ENCODE assay signal across 8 cellular contexts in genomic region chr19:38666662-38667448, GRCh38. TPM values are rescaled to one million over a fixed set of nuclear protein-coding genes. Genes with fewer than 3 reads are reported as not detected.
A peak's percentile ranks its signal among the peaks of the same experiment; 100 is the strongest.
DNase-seq lines count a peak whose midpoint lies in the region; ATAC-seq and TF ChIP-seq lines count a peak whose summit lies in the region.

No MANE protein-coding gene starts in this region.

- peaks cover 17% of the 10 kb centered on the region for H3K36me3 Mint-ChIP-seq in endodermal cell (ENCODE audit: low read depth)

- H3K4me3 Mint-ChIP-seq in endodermal cell, result peak overlapping the region; percentile 2

- H3K4me1 ChIP-seq in endodermal cell (ENCODE audit: control insufficient read depth, insufficient read depth, low read length), result peaks cover 62% of the 10 kb centered on the region
- H3K4me1 ChIP-seq in mucosa of stomach (ENCODE audit: control insufficient read depth, insufficient read depth, low read length), result peaks cover 99% of the 10 kb centered on the region

- peaks cover 86% of the 10 kb centered on the region for H3K4me1 Mint-ChIP-seq in endodermal cell

- no peaks in the 10 kb centered on the region for H3K9me3 Mint-ChIP-seq in endodermal cell

- H3K9me3 ChIP-seq in endodermal cell (ENCODE audit: control insufficient read depth, low read length) (no peaks in the 10 kb centered on the region), mucosa of stomach (ENCODE audit: control insufficient read depth, low read length) (no peaks in the 10 kb centered on the region)

- DNase-seq in T1000 (lab: John Stamatoyannopoulos, UW) (peak; percentile 37), endodermal cell (no peak), NOMO-1 treated with DMSO at 0.1 percent for 48 hours (lab: John Stamatoyannopoulos, UW; ENCODE audit: unreplicated experiment) (no peak)

- ATAC-seq in GM21447 (IDR thresholded peaks at IDR 0.05; ENCODE audit: unreplicated experiment) (peak; percentile 59), HG02870 (IDR thresholded peaks at IDR 0.05; ENCODE audit: unreplicated experiment) (no peak), HG02623 (IDR thresholded peaks at IDR 0.05; ENCODE audit: unreplicated experiment) (no peak)

- H3K4me3 ChIP-seq in endodermal cell (ENCODE audit: low read length), result peak overlapping the region; percentile 51
- H3K4me3 ChIP-seq in mucosa of stomach (ENCODE audit: low read length), result no peak overlapping the region

- peak overlapping the region; percentile 33 for H3K27ac ChIP-seq in 22Rv1
- H3K27ac ChIP-seq in endodermal cell (ENCODE audit: low read depth, low read length), result peak overlapping the region; percentile 86

- H3K27me3 ChIP-seq in endodermal cell (ENCODE audit: control insufficient read depth, insufficient read depth, low read length, poor library complexity, severe bottlenecking) (no peaks in the 10 kb centered on the region), mucosa of stomach (ENCODE audit: control insufficient read depth, insufficient read depth, low read length) (no peaks in the 10 kb centered on the region)

- no peaks in the 10 kb centered on the region for H3K27me3 Mint-ChIP-seq in endodermal cell (ENCODE audit: insufficient read depth)

- WGBS in endodermal cell (ENCODE audit: insufficient coverage in 1 of 2, insufficient read length in 1 of 2), 2 experiments, result 39 to 43% methylated on average over 7 to 9 of the region's 9 CpGs

- H3K36me3 ChIP-seq in endodermal cell (ENCODE audit: control insufficient read depth, insufficient read depth, low read length), result peaks cover 16% of the 10 kb centered on the region
- peaks cover 3% of the 10 kb centered on the region for H3K36me3 ChIP-seq in mucosa of stomach (ENCODE audit: control insufficient read depth, insufficient read depth, low read length)

- TF ChIP-seq CTCF in 22Rv1 (IDR thresholded peaks at IDR 0.05) (no peak), endodermal cell (conservative IDR thresholded peaks at IDR 0.05) (no peak)

- H3K9ac ChIP-seq in endodermal cell (ENCODE audit: extremely low read depth, low read length, poor library complexity, severe bottlenecking), result peak overlapping the region; percentile 65
- peak overlapping the region; percentile 42 for H3K9ac ChIP-seq in mucosa of stomach (ENCODE audit: low read length)

- peak overlapping the region; percentile 85 for H3K27ac Mint-ChIP-seq in endodermal cell

RNA-seq across cellular contexts. Expression of gene ACTN4, which starts 19.4 kb away (rescaled TPM):
- total RNA-seq in endodermal cell, result 100 to 1,000 TPM; 378 to 437 TPM
- 322 TPM for polyA plus RNA-seq in endodermal cell (2013, experiment 1 of 2)
- 298 TPM for polyA plus RNA-seq in endodermal cell (2013, experiment 2 of 2)

RNA-seq across cellular contexts. Expression of gene EIF3K, which starts 47.9 kb away (rescaled TPM):
- 100 to 1,000 TPM; 303 to 334 TPM for total RNA-seq in endodermal cell
- 248 TPM for polyA plus RNA-seq in endodermal cell (2013, experiment 1 of 2)
- polyA plus RNA-seq in endodermal cell (2013, experiment 2 of 2), result 218 TPM

RNA-seq across cellular contexts. Expression of gene MAP4K1, which starts 49.1 kb away (rescaled TPM):
- total RNA-seq in endodermal cell, result 10 to 100 TPM; 12.3 to 17.8 TPM
- 3.8 TPM for polyA plus RNA-seq in endodermal cell (2013, experiment 1 of 2)
- 5.5 TPM for polyA plus RNA-seq in endodermal cell (2013, experiment 2 of 2)
